In genomic region chrX:138723301-138723700, GRCh38 we compare ENCODE assay signal across 25 cellular contexts.
"Had no signal": no experiment of that assay in that cellular context is flagged by ENCODE, and none has a peak within 500 bp of the region (broad histone marks: within the 10 kb centered on the region; RNA-seq: fewer than 3 reads in every experiment).

No MANE protein-coding gene starts in this region.

- H3K4me3 Mint-ChIP-seq: memory B cell; naive B cell; nephron; stimulated activated naive B cell treated with anti-CD40 and anti-IgM and Interleukin-4, amounts not matched to agents 10 μg/mL and 1 μg/mL and 100 μg/mL, for 72 hours; stimulated activated naive CD8-positive, alpha-beta T cell treated with anti-CD3 and anti-CD28 coated beads, Interleukin-15, amount 100 ng/mL, for 72 hours had no signal

- H3K27ac ChIP-seq: colonic mucosa, gastrocnemius medialis, heart right ventricle, left ventricle myocardium inferior, lower lobe of right lung, parathyroid adenoma, prostate gland, spleen, testis, tibial nerve had no signal

- H3K27ac Mint-ChIP-seq: memory B cell; naive B cell; nephron; stimulated activated naive B cell treated with anti-CD40 and anti-IgM and Interleukin-4, amounts not matched to agents 10 μg/mL and 1 μg/mL and 100 μg/mL, for 72 hours; stimulated activated naive CD8-positive, alpha-beta T cell treated with anti-CD3 and anti-CD28 coated beads, Interleukin-15, amount 100 ng/mL, for 72 hours had no signal

- H3K4me1 ChIP-seq: colonic mucosa, gastrocnemius medialis, heart right ventricle, left ventricle myocardium inferior, lower lobe of right lung, parathyroid adenoma, prostate gland, spleen, testis, tibial nerve had no signal

- H3K36me3 ChIP-seq: colonic mucosa, gastrocnemius medialis, heart right ventricle, left ventricle myocardium inferior, lower lobe of right lung, prostate gland, spleen, tibial nerve had no signal

- H3K27me3 Mint-ChIP-seq: memory B cell; stimulated activated naive CD8-positive, alpha-beta T cell treated with anti-CD3 and anti-CD28 coated beads, Interleukin-15, amount 100 ng/mL, for 72 hours had no signal

- H3K27me3 ChIP-seq: colonic mucosa, gastrocnemius medialis, testis had no signal

- H3K4me3 ChIP-seq: colonic mucosa, gastrocnemius medialis, heart right ventricle, left ventricle myocardium inferior, lower lobe of right lung, prostate gland, spleen, testis, tibial nerve had no signal

- ATAC-seq: esophagus mucosa; gastrocnemius medialis; heart right ventricle; lower lobe of right lung; sciatic nerve; stimulated activated naive B cell treated with anti-CD40 and anti-IgM and Interleukin-4, amounts not matched to agents 10 μg/mL and 1 μg/mL and 100 μg/mL, for 72 hours; stimulated activated naive CD8-positive, alpha-beta T cell treated with anti-CD3 and anti-CD28 coated beads, Interleukin-15, amount 100 ng/mL, for 72 hours had no signal

- H3K9ac ChIP-seq: parathyroid adenoma had no signal

- FAIRE-seq: endometrium had no signal

- H3K4me1 Mint-ChIP-seq: memory B cell; naive B cell; nephron; stimulated activated naive B cell treated with anti-CD40 and anti-IgM and Interleukin-4, amounts not matched to agents 10 μg/mL and 1 μg/mL and 100 μg/mL, for 72 hours; stimulated activated naive CD8-positive, alpha-beta T cell treated with anti-CD3 and anti-CD28 coated beads, Interleukin-15, amount 100 ng/mL, for 72 hours had no signal

- DNase-seq: colonic mucosa; effector memory CD4-positive, alpha-beta T cell; gastrocnemius medialis; heart right ventricle; hypothalamus; islet precursor cell; left ventricle myocardium inferior; lower lobe of right lung; naive B cell; retina; spleen; stimulated activated CD4-positive, alpha-beta T cell treated with anti-CD3 and anti-CD28 coated beads, Interleukin-15, amount 100 ng/mL, for 24 hours; stimulated activated CD4-positive, alpha-beta T cell treated with anti-CD3 and anti-CD28 coated beads, Interleukin-1b, Interleukin-23, amount 100 ng/mL, for 48 hours; stimulated activated CD4-positive, alpha-beta T cell treated with anti-CD3 and anti-CD28 coated beads, Interleukin-4, amount 100 ng/mL, for 4 hours; stimulated activated naive B cell treated with anti-CD40 and anti-IgM and Interleukin-4, amounts not matched to agents 10 μg/mL and 1 μg/mL and 100 μg/mL, for 72 hours; stimulated activated naive CD8-positive, alpha-beta T cell treated with anti-CD3 and anti-CD28 coated beads, Interleukin-15, amount 100 ng/mL, for 72 hours; testis had no signal

- H3K79me2 ChIP-seq: parathyroid adenoma had no signal

- H3K9me3 Mint-ChIP-seq: memory B cell; naive B cell; stimulated activated naive B cell treated with anti-CD40 and anti-IgM and Interleukin-4, amounts not matched to agents 10 μg/mL and 1 μg/mL and 100 μg/mL, for 72 hours; stimulated activated naive CD8-positive, alpha-beta T cell treated with anti-CD3 and anti-CD28 coated beads, Interleukin-15, amount 100 ng/mL, for 72 hours had no signal

- H3K36me3 Mint-ChIP-seq: memory B cell; naive B cell; stimulated activated naive B cell treated with anti-CD40 and anti-IgM and Interleukin-4, amounts not matched to agents 10 μg/mL and 1 μg/mL and 100 μg/mL, for 72 hours had no signal

- H2AFZ ChIP-seq: parathyroid adenoma had no signal

- H3K9me3 ChIP-seq: colonic mucosa, gastrocnemius medialis, heart right ventricle, left ventricle myocardium inferior, lower lobe of right lung, prostate gland, spleen, testis, tibial nerve had no signal
